In the genomic region with DNA sequence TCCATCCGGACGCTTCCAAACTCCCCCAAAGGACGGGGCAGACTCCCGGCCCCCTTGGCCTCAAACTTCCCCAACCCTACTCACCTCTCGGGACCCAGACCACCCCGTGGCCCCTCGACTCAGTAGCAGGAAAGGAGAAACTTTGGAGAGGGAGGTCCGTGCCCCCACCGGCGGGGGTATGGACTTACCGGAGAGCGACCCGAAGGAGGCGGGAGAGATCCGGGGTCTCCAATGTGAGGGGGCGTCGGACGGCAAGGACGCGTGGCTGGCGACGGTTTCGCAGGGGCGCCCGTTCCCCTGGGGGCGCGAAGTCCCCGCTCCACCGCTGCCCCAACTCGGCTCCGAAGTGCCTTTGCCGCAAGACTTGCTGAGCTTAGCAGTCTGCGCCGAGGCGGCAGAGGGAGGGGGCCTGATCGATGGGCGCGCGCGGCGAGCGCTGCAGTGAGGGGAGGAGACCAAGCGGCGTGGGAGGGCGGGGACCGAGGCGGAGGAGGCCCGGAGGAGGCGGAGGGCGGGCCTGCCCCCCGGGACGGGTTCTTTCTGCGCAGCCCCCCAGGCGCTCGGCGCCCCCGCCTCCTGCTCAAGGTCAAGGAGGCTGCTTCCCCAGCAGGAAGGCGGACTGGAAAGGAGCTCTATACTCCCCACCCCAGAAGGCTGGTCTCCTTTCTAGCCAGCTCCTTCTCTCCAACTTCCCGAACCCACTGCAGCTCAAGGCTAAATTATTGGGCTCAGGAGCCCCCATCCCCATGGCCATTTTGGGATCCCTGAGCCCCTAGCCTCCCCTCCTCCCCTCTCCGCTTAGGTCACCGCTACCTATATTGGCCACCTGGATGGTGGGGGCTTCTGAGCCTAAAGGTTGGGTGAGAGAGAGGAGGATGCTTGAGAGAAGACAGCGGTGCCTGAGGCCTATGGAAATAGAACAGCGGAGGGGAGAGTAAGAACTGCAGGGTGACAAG, we compare ENCODE assay signal across 8 cellular contexts. TPM values are rescaled to one million over a fixed set of nuclear protein-coding genes. Genes with fewer than 3 reads are reported as not detected.
DNase-seq lines count a peak whose midpoint lies in the region; ATAC-seq, FAIRE-seq and TF ChIP-seq lines count a peak whose summit lies in the region.

A gene (minus strand): TSS at position 385 of the 956 bp plus-strand sequence. CDS start 104,682 bp downstream, outside the sequence.

- POLR2A ChIA-PET in activated CD4-positive, alpha-beta T cell treated with anti-CD3 and anti-CD28 coated beads for 36 hours (lab: Charles Lee): no interaction called here

- H3K79me2 ChIP-seq in fibroblast of lung (ENCODE audit: control insufficient read depth, insufficient read depth, low read length): no peaks in the 10 kb centered on the region

- CTCF ChIA-PET in activated CD4-positive, alpha-beta T cell treated with anti-CD3 and anti-CD28 coated beads for 36 hours (lab: Charles Lee): interaction anchor here (0.7 to 1.4 kb wide), 3 partner anchors 9 to 517 kb away, joined by 3 to 6 read pairs (median 4); a partner anchor contains a TSS

- WGBS in pancreas, 2 donors: 5 to 7% methylated on average over 48 to 63 of the region's 63 CpGs

- H4K20me1 ChIP-seq in fibroblast of lung (ENCODE audit: control insufficient read depth, extremely low read depth, insufficient read depth, low read length): no peaks in the 10 kb centered on the region

- ATAC-seq in activated CD4-positive, alpha-beta T cell treated with anti-CD3 and anti-CD28 coated beads for 36 hours: peak; percentile 69
- ATAC-seq in pancreas (peak; percentile 85 to 90 (median 88)), HG03521 (IDR thresholded peaks at IDR 0.05; ENCODE audit: unreplicated experiment) (no peak), HG02981 (IDR thresholded peaks at IDR 0.05; ENCODE audit: unreplicated experiment) (no peak)

- H3K4me3 ChIP-seq in Peyer's patch (peak within 1 kb of the TSS in 3 of 4 donors; percentile 6 to 41 (median 27)), fibroblast of lung (replicated peaks in 1 of 4; ENCODE audit: control extremely low read depth in 1 of 4, insufficient read depth in 1 of 4, low read depth in 3 of 4, low read length in 4 of 4) (peak within 1 kb of the TSS in 1 of 4 experiments; percentile 33), pancreas (peak within 1 kb of the TSS in 3 of 4 donors; percentile 7 to 38 (median 16))
- no peak within 1 kb of the TSS for H3K4me3 ChIP-seq in effector memory CD4-positive, alpha-beta T cell (ENCODE audit: insufficient read depth, low read depth, low read length, poor library complexity, severe bottlenecking)

- no peak for FAIRE-seq in pancreas (lab: Jason Lieb, UNC)

- H2AFZ ChIP-seq in fibroblast of lung (ENCODE audit: low read length): no peak within 1 kb of the TSS

- H3K4me2 ChIP-seq in fibroblast of lung (ENCODE audit: extremely low read depth, insufficient read depth, low read length): no peak within 1 kb of the TSS

- no peak for TF ChIP-seq POLR2A in Peyer's patch (IDR thresholded peaks at IDR 0.05)

- no peak within 1 kb of the TSS for H3K27ac Mint-ChIP-seq in activated CD4-positive, alpha-beta T cell treated with anti-CD3 and anti-CD28 coated beads for 36 hours

- no peaks in the 10 kb centered on the region for H3K9me3 Mint-ChIP-seq in activated CD4-positive, alpha-beta T cell treated with anti-CD3 and anti-CD28 coated beads for 36 hours (ENCODE audit: low read depth)

- H3K27me3 ChIP-seq in Peyer's patch: peaks cover 0 to 21% of the 10 kb centered on the region in 2 donors
- H3K27me3 ChIP-seq in fibroblast of lung (ENCODE audit: control insufficient read depth, insufficient read depth, low read length): peaks cover 75% of the 10 kb centered on the region
- H3K27me3 ChIP-seq in pancreas: peaks cover 0 to 15% (median 2%) of the 10 kb centered on the region in 4 donors
- peaks cover 27% of the 10 kb centered on the region for H3K27me3 ChIP-seq in effector memory CD4-positive, alpha-beta T cell (replicated peaks; ENCODE audit: control insufficient read depth, insufficient read depth, low read length, poor library complexity, severe bottlenecking)

- no peaks in the 10 kb centered on the region for H3K36me3 ChIP-seq in Peyer's patch
- no peaks in the 10 kb centered on the region for H3K36me3 ChIP-seq in fibroblast of lung (ENCODE audit: control insufficient read depth, insufficient read depth, low read length)
- H3K36me3 ChIP-seq in pancreas: no peaks in the 10 kb centered on the region
- H3K36me3 ChIP-seq in effector memory CD4-positive, alpha-beta T cell (ENCODE audit: control insufficient read depth, insufficient read depth, low read length): no peaks in the 10 kb centered on the region

- H3K9ac ChIP-seq in fibroblast of lung (ENCODE audit: insufficient read depth, low read length): no peak within 1 kb of the TSS

- no peak within 1 kb of the TSS for H3K27ac ChIP-seq in Peyer's patch
- no peak within 1 kb of the TSS for H3K27ac ChIP-seq in fibroblast of lung (ENCODE audit: insufficient read depth, low read length)
- no peak within 1 kb of the TSS for H3K27ac ChIP-seq in pancreas
- H3K27ac ChIP-seq in effector memory CD4-positive, alpha-beta T cell (ENCODE audit: insufficient read depth, low read length, poor library complexity, severe bottlenecking): no peak within 1 kb of the TSS

- H3K4me1 ChIP-seq in Peyer's patch: peaks cover 0 to 18% (median 0%) of the 10 kb centered on the region in 4 donors
- no peaks in the 10 kb centered on the region for H3K4me1 ChIP-seq in fibroblast of lung (ENCODE audit: control insufficient read depth, extremely low read depth, insufficient read depth, low read length)
- H3K4me1 ChIP-seq in pancreas: peaks cover 0 to 12% (median 5%) of the 10 kb centered on the region in 3 donors
- H3K4me1 ChIP-seq in effector memory CD4-positive, alpha-beta T cell (ENCODE audit: control insufficient read depth, insufficient read depth, low read length, poor library complexity, severe bottlenecking): peaks cover 4% of the 10 kb centered on the region

- H3K27me3 Mint-ChIP-seq in activated CD4-positive, alpha-beta T cell treated with anti-CD3 and anti-CD28 coated beads for 36 hours: peaks cover 58% of the 10 kb centered on the region

- no peaks in the 10 kb centered on the region for H3K4me1 Mint-ChIP-seq in activated CD4-positive, alpha-beta T cell treated with anti-CD3 and anti-CD28 coated beads for 36 hours

- peak; percentile 48 for DNase-seq in activated CD4-positive, alpha-beta T cell treated with anti-CD3 and anti-CD28 coated beads for 36 hours
- DNase-seq in activated CD4-positive, alpha-beta T cell treated with anti-CD3 and anti-CD28 coated beads for 1 hour: no peak
- DNase-seq in Peyer's patch: peak in 1 of 3 donors; percentile 55
- peak; percentile 17 to 31 for DNase-seq in fibroblast of lung (ENCODE audit: low read depth in 2 of 2)
- DNase-seq in pancreas: peak; percentile 28 to 85 (median 55)
- DNase-seq in effector memory CD4-positive, alpha-beta T cell: no peak

- intact Hi-C loops in activated CD4-positive, alpha-beta T cell treated with anti-CD3 and anti-CD28 coated beads for 36 hours (cut with DNase I, micrococcal nuclease): no loop called here
- intact Hi-C loops in pancreas (cut with DNase I): no loop called here

- H3K36me3 Mint-ChIP-seq in activated CD4-positive, alpha-beta T cell treated with anti-CD3 and anti-CD28 coated beads for 36 hours (ENCODE audit: low read depth): no peaks in the 10 kb centered on the region

- no peaks in the 10 kb centered on the region for H3K9me3 ChIP-seq in Peyer's patch
- no peaks in the 10 kb centered on the region for H3K9me3 ChIP-seq in fibroblast of lung (ENCODE audit: control insufficient read depth, insufficient read depth, low read depth, low read length)
- H3K9me3 ChIP-seq in pancreas: no peaks in the 10 kb centered on the region
- H3K9me3 ChIP-seq in effector memory CD4-positive, alpha-beta T cell (ENCODE audit: control insufficient read depth, low read length): no peaks in the 10 kb centered on the region

- H3K4me3 Mint-ChIP-seq in activated CD4-positive, alpha-beta T cell treated with anti-CD3 and anti-CD28 coated beads for 36 hours: no peak within 1 kb of the TSS

- TF ChIP-seq CTCF in Peyer's patch (IDR thresholded peaks at IDR 0.05) (no peak), fibroblast of lung (conservative IDR thresholded peaks at IDR 0.05 in 1 of 2, IDR thresholded peaks at IDR 0.05 in 1 of 2; ENCODE audit: low read depth in 1 of 2, low read length in 2 of 2) (no peak), pancreas (IDR thresholded peaks at IDR 0.05) (no peak)

RNA-seq across cellular contexts. Expression of the gene that starts here (rescaled TPM):
- not detected for total RNA-seq in activated CD4-positive, alpha-beta T cell treated with anti-CD3 and anti-CD28 coated beads for 36 hours
- total RNA-seq in Peyer's patch: under 1 TPM in 1 of 4 donors, not detected in 3; 0.28 TPM
- total RNA-seq in fibroblast of lung: not detected in 2 replicates
- 0.02 and 0.03 TPM in 2 replicates for polyA plus RNA-seq in fibroblast of lung
- 0.03 TPM in 2 replicates for polyA plus RNA-seq in fibroblast of lung (2012)
- not detected in 2 replicates for polyA minus RNA-seq in fibroblast of lung (ENCODE audit: low replicate concordance)
- total RNA-seq in pancreas: under 1 TPM in 2 of 6 donors, not detected in 4; 0.03 TPM
- under 1 TPM; under 0.01 to 0.02 TPM for polyA plus RNA-seq in pancreas

Comparison
In these comparisons a context has a peak if more than half of its experiments do, and no peak if none do; other contexts are left out.
1. Peak in DNase-seq and ATAC-seq in activated CD4-positive, alpha-beta T cell treated with anti-CD3 and anti-CD28 coated beads for 36 hours; RNA of the gene not detected or under 1 TPM.
2. Peak in DNase-seq in fibroblast of lung; RNA of the gene not detected or under 1 TPM.
3. Peak in DNase-seq, ATAC-seq and H3K4me3 ChIP-seq in pancreas; RNA of the gene not detected or under 1 TPM.